14 cellular contexts compared by ENCODE assay signal in genomic region chr14:22926316-22926715, GRCh38. TPM values are rescaled to one million over a fixed set of nuclear protein-coding genes. Genes with fewer than 3 reads are reported as not detected.
DNase-seq lines count a peak whose midpoint lies in the region; ATAC-seq and TF ChIP-seq lines count a peak whose summit lies in the region.
"Had no signal": no experiment of that assay in that cellular context is flagged by ENCODE, and none has a peak within 500 bp of the region (broad histone marks: within the 10 kb centered on the region; RNA-seq: fewer than 3 reads in every experiment).

No MANE protein-coding gene starts in this region.

- H3K9me3 ChIP-seq in HEK293 (ENCODE audit: control insufficient read depth, insufficient read depth, low read depth, low read length) = no peaks in the 10 kb centered on the region
- H3K9me3 ChIP-seq: uterus had no signal

- intact Hi-C loops in left colon (cut with DNase I, micrococcal nuclease) = no loop called here
- intact Hi-C loops in activated CD4-positive, alpha-beta T cell treated with anti-CD3 and anti-CD28 coated beads, Interleukin-2, amount 10 ng/mL, durations not matched to agents 24 days and 14 days (cut with micrococcal nuclease) = loop anchor here (5.0 kb wide), 1 partner anchor 376 kb away; the partner anchor contains the start of gene PPP1R3E

- H3K27me3 Mint-ChIP-seq in activated CD4-positive, alpha-beta T cell treated with anti-CD3 and anti-CD28 coated beads, Interleukin-2, amount 10 ng/mL, durations not matched to agents 24 days and 14 days = no peaks in the 10 kb centered on the region

- peaks cover 45 to 63% of the 10 kb centered on the region in 2 experiments for H3K36me3 ChIP-seq in HEK293 (ENCODE audit: control insufficient read depth in 2 of 2, insufficient read depth in 1 of 2, low read length in 2 of 2)
- H3K36me3 ChIP-seq: uterus had no signal

- no peak overlapping the region for H3K27ac Mint-ChIP-seq in activated CD4-positive, alpha-beta T cell treated with anti-CD3 and anti-CD28 coated beads, Interleukin-2, amount 10 ng/mL, durations not matched to agents 24 days and 14 days

- no peak overlapping the region for H3K4me3 Mint-ChIP-seq in activated CD4-positive, alpha-beta T cell treated with anti-CD3 and anti-CD28 coated beads, Interleukin-2, amount 10 ng/mL, durations not matched to agents 24 days and 14 days

- peaks cover 21% of the 10 kb centered on the region for H3K4me1 Mint-ChIP-seq in activated CD4-positive, alpha-beta T cell treated with anti-CD3 and anti-CD28 coated beads, Interleukin-2, amount 10 ng/mL, durations not matched to agents 24 days and 14 days

- H3K4me1 ChIP-seq in HEK293 (ENCODE audit: control insufficient read depth, insufficient read depth, low read length) = no peaks in the 10 kb centered on the region

- no peak overlapping the region for H3K27ac ChIP-seq in HEK293 (ENCODE audit: extremely low read depth, low read depth, low read length)
- H3K27ac ChIP-seq: uterus had no signal

- no peak for TF ChIP-seq CTCF in AG10803 (conservative IDR thresholded peaks at IDR 0.05; ENCODE audit: low read length)
- TF ChIP-seq CTCF in HEK293 (tag by site-specific recombination; IDR thresholded peaks at IDR 0.05) = no peak

- peaks cover 50% of the 10 kb centered on the region for H3K36me3 Mint-ChIP-seq in activated CD4-positive, alpha-beta T cell treated with anti-CD3 and anti-CD28 coated beads, Interleukin-2, amount 10 ng/mL, durations not matched to agents 24 days and 14 days (ENCODE audit: low read depth)

- POLR2A ChIA-PET in HEK293 (lab: Yijun Ruan, JAX) = interaction anchor here (1.0 kb wide), 1 partner anchor 10 kb away, joined by 3 read pairs; no protein-coding TSS in a partner anchor

- no peak overlapping the region for H3K4me3 ChIP-seq in AG10803 (ENCODE audit: low read length)
- H3K4me3 ChIP-seq in HEK293 (ENCODE audit: low read depth, low read length) = no peak overlapping the region
- H3K4me3 ChIP-seq: uterus had no signal

- ATAC-seq in left colon (peak; percentile 39), HG03571 (IDR thresholded peaks at IDR 0.05; ENCODE audit: unreplicated experiment) (no peak)

- DNase-seq in AG10803 (ENCODE audit: low read depth) (peak; percentile 6), SW 1271 (lab: John Stamatoyannopoulos, UW) (peak; percentile 43 to 75), left colon (peak in 1 of 2 donors; percentile 54), NCI-H748 (lab: John Stamatoyannopoulos, UW; ENCODE audit: unreplicated experiment) (no peak), NCI-H1092 (lab: John Stamatoyannopoulos, UW) (no peak)
- DNase-seq in activated CD4-positive, alpha-beta T cell treated with anti-CD3 and anti-CD28 coated beads, Interleukin-2, amount 10 ng/mL, durations not matched to agents 24 days and 14 days = no peak
- DNase-seq: cerebellar nuclear complex; glutamatergic neuron; NCI-H1436; nucleus accumbens; stimulated activated naive CD4-positive, alpha-beta T cell; uterus had no signal

- H3K9me3 Mint-ChIP-seq in activated CD4-positive, alpha-beta T cell treated with anti-CD3 and anti-CD28 coated beads, Interleukin-2, amount 10 ng/mL, durations not matched to agents 24 days and 14 days = no peaks in the 10 kb centered on the region

- CTCF ChIA-PET in HEK293 (lab: Yijun Ruan, JAX) = no interaction called here

TF ChIP-seq in HEK293, 187 proteins besides CTCF, POLR2A, EP300 and RAD21:
- TF ChIP-seq EGR2 (tag by site-specific recombination; IDR thresholded peaks at IDR 0.05; ENCODE audit: low read depth) (no peak), ZNF16 (tag by site-specific recombination; IDR thresholded peaks at IDR 0.05; ENCODE audit: low read depth) (no peak), ZNF19 (tag by site-specific recombination; IDR thresholded peaks at IDR 0.05; ENCODE audit: low read depth) (no peak), PRDM10 (tag by site-specific recombination; IDR thresholded peaks at IDR 0.05) (peak; percentile 43; the same call in 1 of the 2 replicates)

RNA-seq across cellular contexts. Expression of gene PRMT5, which starts 2.9 kb away (rescaled TPM):
- 10 to 100 TPM; 40.5 to 63.9 TPM for total RNA-seq in left colon
- total RNA-seq in activated CD4-positive, alpha-beta T cell treated with anti-CD3 and anti-CD28 coated beads, Interleukin-2, amount 10 ng/mL, durations not matched to agents 24 days and 14 days = 198 and 200 TPM in 2 replicates

RNA-seq across cellular contexts. Expression of gene RBM23, which starts 7.4 kb away (rescaled TPM):
- total RNA-seq in left colon = 10 to 100 TPM; 60.4 to 81.9 TPM
- 82.7 and 90.2 TPM in 2 replicates for total RNA-seq in activated CD4-positive, alpha-beta T cell treated with anti-CD3 and anti-CD28 coated beads, Interleukin-2, amount 10 ng/mL, durations not matched to agents 24 days and 14 days

RNA-seq across cellular contexts. Expression of gene HAUS4, which starts 30.6 kb away (rescaled TPM):
- total RNA-seq in left colon = 10 to 100 TPM; 33.5 to 33.6 TPM
- total RNA-seq in activated CD4-positive, alpha-beta T cell treated with anti-CD3 and anti-CD28 coated beads, Interleukin-2, amount 10 ng/mL, durations not matched to agents 24 days and 14 days = 59.4 and 63.1 TPM in 2 replicates

RNA-seq across cellular contexts. Expression of gene REM2, which starts 43.3 kb away (rescaled TPM):
- total RNA-seq in left colon = under 1 TPM; 0.58 to 0.64 TPM
- 0.28 and 0.33 TPM in 2 replicates for total RNA-seq in activated CD4-positive, alpha-beta T cell treated with anti-CD3 and anti-CD28 coated beads, Interleukin-2, amount 10 ng/mL, durations not matched to agents 24 days and 14 days

RNA-seq across cellular contexts. Expression of gene LRP10, which starts 54.8 kb away (rescaled TPM):
- 100 to 1,000 TPM; 263 to 308 TPM for total RNA-seq in left colon
- total RNA-seq in activated CD4-positive, alpha-beta T cell treated with anti-CD3 and anti-CD28 coated beads, Interleukin-2, amount 10 ng/mL, durations not matched to agents 24 days and 14 days = 34.2 and 35.2 TPM in 2 replicates

Comparison
In these comparisons a context has a peak if more than half of its experiments do, and no peak if none do; other contexts are left out.
1. DNase-seq: peak in AG10803 (single experiment) and SW 1271 (2 of 2); none in activated CD4-positive, alpha-beta T cell treated with anti-CD3 and anti-CD28 coated beads, Interleukin-2, amount 10 ng/mL, durations not matched to agents 24 days and 14 days (single experiment), NCI-H748 (single experiment) and NCI-H1092 (single experiment).